9 cellular contexts compared by ENCODE assay signal in the genomic region with DNA sequence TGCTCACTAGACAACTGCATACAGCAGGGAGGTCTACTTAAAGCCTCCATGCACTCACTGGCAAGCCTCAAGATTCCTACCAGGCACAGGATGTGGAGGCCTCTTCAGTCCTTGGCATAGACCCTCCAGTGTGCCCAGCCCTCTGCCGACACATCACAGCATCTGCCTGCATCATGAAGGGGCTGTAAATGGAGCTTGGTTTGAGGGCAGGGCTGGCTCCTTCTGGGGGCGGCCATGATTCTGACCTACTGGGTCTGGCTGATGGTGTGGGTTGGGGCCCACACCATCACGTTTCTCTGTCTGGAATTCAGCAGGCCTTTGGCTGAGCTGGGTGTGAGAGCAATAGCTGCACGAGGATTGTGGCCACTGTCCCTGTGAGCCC.
"Had no signal": no experiment of that assay in that cellular context is flagged by ENCODE, and none has a peak within 500 bp of the region (broad histone marks: within the 10 kb centered on the region; RNA-seq: fewer than 3 reads in every experiment).

No MANE protein-coding gene starts in this region.

- DNase-seq: GM23248, GOT3, H7, HFFc6, IMR-90 had no signal

- H3K27ac ChIP-seq: GM23248, HL-60 had no signal

- H2AFZ ChIP-seq: GM23248 had no signal

- H3K27ac Mint-ChIP-seq: HFFc6 had no signal

- H3K36me3 ChIP-seq: HAP-1 had no signal

- H3K9me3 ChIP-seq: HAP-1 had no signal

- H3K4me3 ChIP-seq: GM23248, HAP-1, K562 had no signal

- H3K4me3 Mint-ChIP-seq: HFFc6 had no signal

- H3K9me3 Mint-ChIP-seq: HFFc6 had no signal

- ATAC-seq: HCT116 had no signal

- H3K9ac ChIP-seq: GM23248 had no signal
